20 cellular contexts compared by ENCODE assay signal in genomic region chr3:9889405-9889804, GRCh38. TPM values are rescaled to one million over a fixed set of nuclear protein-coding genes. Genes with fewer than 3 reads are reported as not detected.
A peak's percentile ranks its signal among the peaks of the same experiment; 100 is the strongest.
DNase-seq lines count a peak whose midpoint lies in the region; ATAC-seq and TF ChIP-seq lines count a peak whose summit lies in the region.
"Had no signal": no experiment of that assay in that cellular context is flagged by ENCODE, and none has a peak within 500 bp of the region (broad histone marks: within the 10 kb centered on the region; RNA-seq: fewer than 3 reads in every experiment).

No MANE protein-coding gene starts in this region.

- H3K4me2 ChIP-seq in HCT116 (ENCODE audit: low read length), result peak overlapping the region; percentile 96; the same call in 1 of the 2 replicates

- no peak for ATAC-seq in CD4-positive, alpha-beta T cell (ENCODE audit: poor library complexity)
- ATAC-seq in HCT116, result no peak
- ATAC-seq in naive thymus-derived CD4-positive, alpha-beta T cell, result no peak
- no peak for ATAC-seq in heart right ventricle
- no peak for ATAC-seq in GM18511 (IDR thresholded peaks at IDR 0.05; ENCODE audit: unreplicated experiment)
- ATAC-seq: esophagus mucosa had no signal

- H3K79me2 ChIP-seq in HCT116 (ENCODE audit: insufficient read depth, low read length), result peaks cover 36% of the 10 kb centered on the region

- no peaks in the 10 kb centered on the region for H3K9me2 ChIP-seq in HCT116 (ENCODE audit: insufficient read depth)

- H3K9ac ChIP-seq in HCT116 (ENCODE audit: low read length), result no peak overlapping the region

- POLR2A ChIA-PET in CD4-positive, alpha-beta T cell (lab: Charles Lee), result interaction anchor here (0.6 to 3.7 kb wide), 9 partner anchors 31 to 493 kb away, joined by 3 to 98 read pairs (median 6); partner anchors contain the start of genes ARPC4, CRELD1, EMC3 and MTMR14
- POLR2A ChIA-PET in HCT116 (lab: Charles Lee), result no interaction called here
- POLR2A ChIA-PET in naive thymus-derived CD4-positive, alpha-beta T cell (lab: Charles Lee), result interaction anchor here (0.6 to 3.8 kb wide), 7 partner anchors 9 to 97 kb away, joined by 3 to 48 read pairs (median 3); partner anchors contain the start of genes ARPC4, CIDEC, CRELD1 and IL17RE

- H3K9me3 ChIP-seq in CD4-positive, alpha-beta T cell (ENCODE audit: control insufficient read depth, low read length), result no peaks in the 10 kb centered on the region
- H3K9me3 ChIP-seq in HCT116 (ENCODE audit: control insufficient read depth in 1 of 2, insufficient read depth in 1 of 2, low read depth in 1 of 2, low read length in 2 of 2) (no peaks in the 10 kb centered on the region), heart right ventricle (no peaks in the 10 kb centered on the region)
- H3K9me3 ChIP-seq in naive thymus-derived CD4-positive, alpha-beta T cell (ENCODE audit: control insufficient read depth in 2 of 3, low read length in 3 of 3), result no peaks in the 10 kb centered on the region
- H3K9me3 ChIP-seq: BE2C, MG63, SJCRH30, thoracic aorta had no signal

- H2AFZ ChIP-seq in HCT116 (ENCODE audit: low read depth, low read length, poor library complexity, severe bottlenecking), result no peak overlapping the region

- no peak for TF ChIP-seq POLR2A in HCT116 (IDR thresholded peaks at IDR 0.05; ENCODE audit: borderline replicate concordance, extremely low read depth, insufficient read depth, insufficient read length)

- WGBS in heart right ventricle, 2 donors, result 81 to 86% methylated on average over 5 of the region's 5 CpGs

- peaks cover 42% of the 10 kb centered on the region for H3K4me1 Mint-ChIP-seq in CD4-positive, alpha-beta T cell (ENCODE audit: low read depth)
- peaks cover 28% of the 10 kb centered on the region for H3K4me1 Mint-ChIP-seq in activated T-helper 1 cell treated with anti-CD3 and anti-CD28 coated beads, Interleukin-12 subunit alpha, Interleukin-12 subunit beta, Interleukin-2, Interleukin-4 antibody, amounts not matched to agents 30 ng/mL and 10 ng/mL and 1 ng/mL, durations not matched to agents 14 hours and 24 hours and 36 hours (ENCODE audit: low read depth)
- H3K4me1 Mint-ChIP-seq in naive thymus-derived CD4-positive, alpha-beta T cell, result peaks cover 18 to 41% (median 30%) of the 10 kb centered on the region in 7 donors

- H3K4me1 ChIP-seq in HCT116 (ENCODE audit: control insufficient read depth in 1 of 2, insufficient read depth in 2 of 2, low read length in 2 of 2) (peaks cover 11 to 38% of the 10 kb centered on the region in 2 experiments), heart right ventricle (peaks cover 3 to 32% (median 16%) of the 10 kb centered on the region in 9 donors)
- H3K4me1 ChIP-seq in naive thymus-derived CD4-positive, alpha-beta T cell (ENCODE audit: control insufficient read depth in 2 of 2, insufficient read depth in 2 of 2, low read length in 2 of 2), result peaks cover 4 to 15% of the 10 kb centered on the region in 2 donors
- H3K4me1 ChIP-seq: BE2C had no signal

- H4K20me1 ChIP-seq in HCT116 (ENCODE audit: insufficient read depth), result no peaks in the 10 kb centered on the region

- RAD21 ChIA-PET in HCT116 (lab: Charles Lee; ENCODE audit: low non-redundant PET in 1 of 2, low total read pairs in 2 of 2, uncharacterized antibody in 2 of 2, unreplicated experiment in 2 of 2), result no interaction called here

- intact Hi-C loops in CD4-positive, alpha-beta T cell (cut with DNase I, micrococcal nuclease), result loop anchor here in 1 of 2 experiments (5.0 kb wide), 2 partner anchors 138 to 157 kb away; partner anchors contain the start of genes BRPF1 and FANCD2
- intact Hi-C loops in HCT116 (cut with micrococcal nuclease), result no loop called here
- intact Hi-C loops in activated T-helper 1 cell treated with anti-CD3 and anti-CD28 coated beads, Interleukin-12 subunit alpha, Interleukin-12 subunit beta, Interleukin-2, Interleukin-4 antibody, amounts not matched to agents 30 ng/mL and 10 ng/mL and 1 ng/mL, durations not matched to agents 14 hours and 24 hours and 36 hours (cut with micrococcal nuclease), result no loop called here
- intact Hi-C loops in naive thymus-derived CD4-positive, alpha-beta T cell (cut with micrococcal nuclease), result no loop called here
- intact Hi-C loops in heart right ventricle (cut with DNase I), result no loop called here

- H3K27me3 ChIP-seq in CD4-positive, alpha-beta T cell (ENCODE audit: control insufficient read depth, insufficient read depth, low read length), result no peaks in the 10 kb centered on the region
- H3K27me3 ChIP-seq in HCT116 (ENCODE audit: insufficient read depth, low read length) (no peaks in the 10 kb centered on the region), heart right ventricle (no peaks in the 10 kb centered on the region)
- no peaks in the 10 kb centered on the region for H3K27me3 ChIP-seq in naive thymus-derived CD4-positive, alpha-beta T cell (ENCODE audit: control insufficient read depth in 2 of 2, insufficient read depth in 2 of 2, low read length in 2 of 2)
- H3K27me3 ChIP-seq: BE2C, MG63, SJCRH30 had no signal

- CTCF ChIA-PET in CD4-positive, alpha-beta T cell (lab: Charles Lee), result interaction anchor here (0.5 to 1.3 kb wide), 3 partner anchors 44 to 94 kb away, joined by 3 read pairs; partner anchors contain the start of gene CRELD1
- CTCF ChIA-PET in HCT116 (lab: Charles Lee), result no interaction called here
- CTCF ChIA-PET in naive thymus-derived CD4-positive, alpha-beta T cell (lab: Charles Lee), result no interaction called here

- no peak for TF ChIP-seq RAD21 in HCT116 (IDR thresholded peaks at IDR 0.05; ENCODE audit: low read depth)

- BruUV-seq in HCT116 (replicated peaks; lab: Mats Ljungman, UMichigan), result no TSS peak

- peak overlapping the region; percentile 95 for H3K27ac Mint-ChIP-seq in CD4-positive, alpha-beta T cell
- no peak overlapping the region for H3K27ac Mint-ChIP-seq in activated T-helper 1 cell treated with anti-CD3 and anti-CD28 coated beads, Interleukin-12 subunit alpha, Interleukin-12 subunit beta, Interleukin-2, Interleukin-4 antibody, amounts not matched to agents 30 ng/mL and 10 ng/mL and 1 ng/mL, durations not matched to agents 14 hours and 24 hours and 36 hours
- H3K27ac Mint-ChIP-seq in naive thymus-derived CD4-positive, alpha-beta T cell, result peak overlapping the region in 8 of 9 donors; percentile 92 to 99 (median 98)

- no peaks in the 10 kb centered on the region for H3K27me3 Mint-ChIP-seq in CD4-positive, alpha-beta T cell
- H3K27me3 Mint-ChIP-seq in activated T-helper 1 cell treated with anti-CD3 and anti-CD28 coated beads, Interleukin-12 subunit alpha, Interleukin-12 subunit beta, Interleukin-2, Interleukin-4 antibody, amounts not matched to agents 30 ng/mL and 10 ng/mL and 1 ng/mL, durations not matched to agents 14 hours and 24 hours and 36 hours (ENCODE audit: insufficient read depth), result peaks cover 6% of the 10 kb centered on the region
- peaks cover 0 to 2% (median 0%) of the 10 kb centered on the region in 5 donors for H3K27me3 Mint-ChIP-seq in naive thymus-derived CD4-positive, alpha-beta T cell

- H3K27ac ChIP-seq in CD4-positive, alpha-beta T cell (ENCODE audit: low read depth, low read length), result no peak overlapping the region
- H3K27ac ChIP-seq in HCT116 (ENCODE audit: low read depth, low read length) (no peak overlapping the region), heart right ventricle (no peak overlapping the region)
- H3K27ac ChIP-seq in naive thymus-derived CD4-positive, alpha-beta T cell (ENCODE audit: low read depth, low read length), result peak overlapping the region; percentile 100
- H3K27ac ChIP-seq: SJCRH30 had no signal

- TF ChIP-seq CTCF in CD4-positive, alpha-beta T cell (IDR thresholded peaks at IDR 0.05), result no peak
- TF ChIP-seq CTCF in HCT116 (IDR thresholded peaks at IDR 0.05 in 2 of 3, conservative IDR thresholded peaks at IDR 0.05 in 1 of 3; ENCODE audit: borderline replicate concordance in 1 of 3, insufficient read depth in 1 of 3, low read depth in 2 of 3, low read length in 2 of 3), result no peak
- TF ChIP-seq CTCF in heart right ventricle (IDR thresholded peaks at IDR 0.05), result no peak

- H3K4me3 Mint-ChIP-seq in CD4-positive, alpha-beta T cell, result peak overlapping the region; percentile 55
- H3K4me3 Mint-ChIP-seq in activated T-helper 1 cell treated with anti-CD3 and anti-CD28 coated beads, Interleukin-12 subunit alpha, Interleukin-12 subunit beta, Interleukin-2, Interleukin-4 antibody, amounts not matched to agents 30 ng/mL and 10 ng/mL and 1 ng/mL, durations not matched to agents 14 hours and 24 hours and 36 hours, result peak overlapping the region; percentile 97
- H3K4me3 Mint-ChIP-seq in naive thymus-derived CD4-positive, alpha-beta T cell, result peak overlapping the region in 6 of 10 donors; percentile 91 to 98 (median 96)

- H3K4me3 ChIP-seq in HCT116 (replicated peaks in 1 of 2; ENCODE audit: low read depth in 1 of 2, low read length in 2 of 2) (no peak overlapping the region), heart right ventricle (no peak overlapping the region)
- no peak overlapping the region for H3K4me3 ChIP-seq in naive thymus-derived CD4-positive, alpha-beta T cell (ENCODE audit: low read length)

- H3K36me3 ChIP-seq in HCT116 (ENCODE audit: control insufficient read depth in 1 of 2, insufficient read depth in 2 of 2, low read length in 2 of 2), result peaks cover 11 to 17% of the 10 kb centered on the region in 2 experiments; a peak in 3 of 4 replicates
- H3K36me3 ChIP-seq in naive thymus-derived CD4-positive, alpha-beta T cell (ENCODE audit: control insufficient read depth in 2 of 3, insufficient read depth in 3 of 3, low read length in 3 of 3), result peaks cover 0 to 20% (median 0%) of the 10 kb centered on the region in 3 experiments
- peaks cover 0 to 21% (median 0%) of the 10 kb centered on the region in 9 donors for H3K36me3 ChIP-seq in heart right ventricle

- no peak for DNase-seq in CD4-positive, alpha-beta T cell
- no peak for DNase-seq in HCT116 (ENCODE audit: low read depth, low spot score)
- DNase-seq in activated T-helper 1 cell treated with anti-CD3 and anti-CD28 coated beads, Interleukin-12 subunit alpha, Interleukin-12 subunit beta, Interleukin-2, Interleukin-4 antibody, amounts not matched to agents 30 ng/mL and 10 ng/mL and 1 ng/mL, durations not matched to agents 14 hours and 24 hours and 36 hours (ENCODE audit: low spot score), result no peak
- DNase-seq in naive thymus-derived CD4-positive, alpha-beta T cell, result no peak
- DNase-seq in heart right ventricle, result no peak
- no peak for DNase-seq in activated gamma-delta T cell treated with Interleukin-2 at 50 U/mL for 16 hours
- DNase-seq: BE2C; DMS153; H7; islet precursor cell; MG63; NCI-H187; NCI-H446; SJCRH30; stimulated activated CD4-positive, alpha-beta T cell treated with anti-CD3 and anti-CD28 coated beads, Interleukin-2, amount 100 ng/mL, for 48 hours had no signal

- no peaks in the 10 kb centered on the region for H3K9me3 Mint-ChIP-seq in CD4-positive, alpha-beta T cell
- no peaks in the 10 kb centered on the region for H3K9me3 Mint-ChIP-seq in activated T-helper 1 cell treated with anti-CD3 and anti-CD28 coated beads, Interleukin-12 subunit alpha, Interleukin-12 subunit beta, Interleukin-2, Interleukin-4 antibody, amounts not matched to agents 30 ng/mL and 10 ng/mL and 1 ng/mL, durations not matched to agents 14 hours and 24 hours and 36 hours
- H3K9me3 Mint-ChIP-seq in naive thymus-derived CD4-positive, alpha-beta T cell, result no peaks in the 10 kb centered on the region

- peaks cover 35% of the 10 kb centered on the region for H3K36me3 Mint-ChIP-seq in CD4-positive, alpha-beta T cell (ENCODE audit: low read depth)
- H3K36me3 Mint-ChIP-seq in activated T-helper 1 cell treated with anti-CD3 and anti-CD28 coated beads, Interleukin-12 subunit alpha, Interleukin-12 subunit beta, Interleukin-2, Interleukin-4 antibody, amounts not matched to agents 30 ng/mL and 10 ng/mL and 1 ng/mL, durations not matched to agents 14 hours and 24 hours and 36 hours (ENCODE audit: low read depth), result peaks cover 28% of the 10 kb centered on the region
- peaks cover 9 to 21% (median 16%) of the 10 kb centered on the region in 5 donors for H3K36me3 Mint-ChIP-seq in naive thymus-derived CD4-positive, alpha-beta T cell

RNA-seq across cellular contexts. Expression of gene JAGN1, which starts 1.0 kb away (rescaled TPM):
- 10 to 100 TPM; 14.4 to 15.1 TPM for total RNA-seq in CD4-positive, alpha-beta T cell
- total RNA-seq in HCT116 (2021; ENCODE audit: unreplicated experiment) (33.4 TPM), heart right ventricle (10 to 100 TPM; 13.8 to 25.0 (median 18.0) TPM)
- polyA plus RNA-seq in HCT116 (2012), result 35.8 and 40.4 TPM in 2 replicates
- 42.4 and 46.3 TPM in 2 replicates for total RNA-seq in activated T-helper 1 cell treated with anti-CD3 and anti-CD28 coated beads, Interleukin-12 subunit alpha, Interleukin-12 subunit beta, Interleukin-2, Interleukin-4 antibody, amounts not matched to agents 30 ng/mL and 10 ng/mL and 1 ng/mL, durations not matched to agents 14 hours and 24 hours and 36 hours
- total RNA-seq in naive thymus-derived CD4-positive, alpha-beta T cell, result 10 to 100 TPM; 16.0 to 34.5 (median 28.1) TPM
- 10 to 100 TPM; 44.8 to 54.5 TPM for polyA plus RNA-seq in naive thymus-derived CD4-positive, alpha-beta T cell
- polyA plus RNA-seq in heart right ventricle, result 10 to 100 TPM; 23.2 to 69.3 TPM

RNA-seq across cellular contexts. Expression of gene CIDEC, which starts 9.4 kb away (rescaled TPM):
- total RNA-seq in CD4-positive, alpha-beta T cell, result not detected
- total RNA-seq in HCT116 (2021; ENCODE audit: unreplicated experiment), result not detected
- polyA plus RNA-seq in HCT116 (2012), result 0.07 and 0.09 TPM in 2 replicates
- total RNA-seq in activated T-helper 1 cell treated with anti-CD3 and anti-CD28 coated beads, Interleukin-12 subunit alpha, Interleukin-12 subunit beta, Interleukin-2, Interleukin-4 antibody, amounts not matched to agents 30 ng/mL and 10 ng/mL and 1 ng/mL, durations not matched to agents 14 hours and 24 hours and 36 hours, result not detected in 2 replicates
- not detected for total RNA-seq in naive thymus-derived CD4-positive, alpha-beta T cell
- polyA plus RNA-seq in naive thymus-derived CD4-positive, alpha-beta T cell, result not detected
- 10 to 100 TPM in 2 of 10 donors, 1 to 10 TPM in 5, under 1 TPM in 2, not detected in 1; 0.27 to 18.3 (median 4.4) TPM for total RNA-seq in heart right ventricle
- 10 to 100 TPM in 1 of 2 donors, 1 to 10 TPM in 1; 8.0 to 25.3 TPM for polyA plus RNA-seq in heart right ventricle
- total RNA-seq: dermis microvascular lymphatic vessel endothelial cell, esophagus mucosa, H7, osteoblast, SJCRH30 had no signal

RNA-seq across cellular contexts. Expression of gene IL17RE, which starts 13.2 kb away (rescaled TPM):
- 1 to 10 TPM; 1.4 to 1.6 TPM for total RNA-seq in CD4-positive, alpha-beta T cell
- total RNA-seq in HCT116 (2021; ENCODE audit: unreplicated experiment) (14.3 TPM), heart right ventricle (1 to 10 TPM in 4 of 10 donors, under 1 TPM in 6; 0.16 to 2.3 (median 0.92) TPM)
- 12.8 and 12.9 TPM in 2 replicates for polyA plus RNA-seq in HCT116 (2012)
- 3.2 and 3.5 TPM in 2 replicates for total RNA-seq in activated T-helper 1 cell treated with anti-CD3 and anti-CD28 coated beads, Interleukin-12 subunit alpha, Interleukin-12 subunit beta, Interleukin-2, Interleukin-4 antibody, amounts not matched to agents 30 ng/mL and 10 ng/mL and 1 ng/mL, durations not matched to agents 14 hours and 24 hours and 36 hours
- total RNA-seq in naive thymus-derived CD4-positive, alpha-beta T cell, result 1 to 10 TPM in 2 of 5 experiments, under 1 TPM in 3; 0.19 to 2.2 (median 0.38) TPM
- not detected for polyA plus RNA-seq in naive thymus-derived CD4-positive, alpha-beta T cell
- polyA plus RNA-seq in heart right ventricle, result 1 to 10 TPM; 1.3 to 1.6 TPM

RNA-seq across cellular contexts. Expression of gene IL17RC, which starts 27.5 kb away (rescaled TPM):
- total RNA-seq in CD4-positive, alpha-beta T cell, result under 1 TPM; 0.42 to 0.88 TPM
- total RNA-seq in HCT116 (2021; ENCODE audit: unreplicated experiment), result 17.6 TPM
- 12.5 and 14.5 TPM in 2 replicates for polyA plus RNA-seq in HCT116 (2012)
- 0.64 and 0.83 TPM in 2 replicates for total RNA-seq in activated T-helper 1 cell treated with anti-CD3 and anti-CD28 coated beads, Interleukin-12 subunit alpha, Interleukin-12 subunit beta, Interleukin-2, Interleukin-4 antibody, amounts not matched to agents 30 ng/mL and 10 ng/mL and 1 ng/mL, durations not matched to agents 14 hours and 24 hours and 36 hours
- total RNA-seq in naive thymus-derived CD4-positive, alpha-beta T cell, result 1 to 10 TPM in 3 of 5 experiments, under 1 TPM in 2; 0.70 to 3.2 (median 1.4) TPM
- 10 to 100 TPM in 1 of 2 donors, 1 to 10 TPM in 1; 8.3 to 11.9 TPM for polyA plus RNA-seq in naive thymus-derived CD4-positive, alpha-beta T cell
- 10 to 100 TPM; 18.6 to 36.2 (median 27.9) TPM for total RNA-seq in heart right ventricle
- 10 to 100 TPM; 40.7 to 62.3 TPM for polyA plus RNA-seq in heart right ventricle

RNA-seq across cellular contexts. Expression of gene CRELD1, which starts 44.2 kb away (rescaled TPM):
- total RNA-seq in CD4-positive, alpha-beta T cell, result 10 to 100 TPM; 10.7 to 12.4 TPM
- total RNA-seq in HCT116 (2021; ENCODE audit: unreplicated experiment) (18.7 TPM), heart right ventricle (10 to 100 TPM; 49.5 to 76.5 (median 65.4) TPM)
- 29.4 and 31.8 TPM in 2 replicates for polyA plus RNA-seq in HCT116 (2012)
- total RNA-seq in activated T-helper 1 cell treated with anti-CD3 and anti-CD28 coated beads, Interleukin-12 subunit alpha, Interleukin-12 subunit beta, Interleukin-2, Interleukin-4 antibody, amounts not matched to agents 30 ng/mL and 10 ng/mL and 1 ng/mL, durations not matched to agents 14 hours and 24 hours and 36 hours, result 18.7 and 20.6 TPM in 2 replicates
- 10 to 100 TPM; 21.0 to 64.9 (median 29.6) TPM for total RNA-seq in naive thymus-derived CD4-positive, alpha-beta T cell
- 10 to 100 TPM; 30.1 to 31.0 TPM for polyA plus RNA-seq in naive thymus-derived CD4-positive, alpha-beta T cell
- polyA plus RNA-seq in heart right ventricle, result 10 to 100 TPM; 58.0 to 92.1 TPM
